28 cellular contexts compared by ENCODE assay signal in genomic region chr16:84026601-84027000, GRCh38. TPM values are rescaled to one million over a fixed set of nuclear protein-coding genes. Genes with fewer than 3 reads are reported as not detected.
"Had no signal": no experiment of that assay in that cellular context is flagged by ENCODE, and none has a peak within 500 bp of the region (broad histone marks: within the 10 kb centered on the region; RNA-seq: fewer than 3 reads in every experiment).

No MANE protein-coding gene starts in this region.

- ATAC-seq: effector memory CD8-positive, alpha-beta T cell; esophagus mucosa; gastrocnemius medialis; heart left ventricle; left ventricle myocardium superior; lower lobe of right lung; natural killer cell; right cardiac atrium; stimulated activated naive B cell treated with anti-CD40 and anti-IgM and Interleukin-4, amounts not matched to agents 10 μg/mL and 1 μg/mL and 100 μg/mL, for 72 hours; upper lobe of right lung had no signal

- H3K4me3 Mint-ChIP-seq: effector memory CD8-positive, alpha-beta T cell; natural killer cell; stimulated activated naive B cell treated with anti-CD40 and anti-IgM and Interleukin-4, amounts not matched to agents 10 μg/mL and 1 μg/mL and 100 μg/mL, for 72 hours; stimulated activated naive CD8-positive, alpha-beta T cell treated with anti-CD3 and anti-CD28 coated beads, Interleukin-15, Interleukin-2, amounts not matched to agents 100 ng/mL and 50 ng/mL, for 24 hours had no signal

- H3K27ac ChIP-seq: epithelial cell of prostate, gastrocnemius medialis, heart left ventricle, lower lobe of right lung, prostate gland, thoracic aorta, tibial nerve, upper lobe of right lung, uterus had no signal

- FAIRE-seq: keratinocyte, small intestine had no signal

- H3K36me3 Mint-ChIP-seq: natural killer cell had no signal

- H3K9me3 ChIP-seq: gastrocnemius medialis, prostate gland, upper lobe of right lung, uterus had no signal

- H3K27me3 ChIP-seq: gastrocnemius medialis, uterus had no signal

- DNase-seq: cerebellar nuclear complex; cortex of kidney; effector memory CD8-positive, alpha-beta T cell; foreskin fibroblast; gastrocnemius medialis; heart left ventricle; hippocampal formation; left ventricle myocardium superior; lower lobe of right lung; natural killer cell; right cardiac atrium; small intestine; stimulated activated CD4-positive, alpha-beta T cell treated with anti-CD3 and anti-CD28 coated beads, Interleukin-15, amount 100 ng/mL, for 24 hours; stimulated activated CD4-positive, alpha-beta T cell treated with anti-CD3 and anti-CD28 coated beads, Interleukin-2, amount 100 ng/mL, for 48 hours; stimulated activated naive B cell treated with anti-CD40 and anti-IgM and Interleukin-4, amounts not matched to agents 10 μg/mL and 1 μg/mL and 100 μg/mL, for 72 hours; upper lobe of right lung; uterus had no signal

- H3K27ac Mint-ChIP-seq: effector memory CD8-positive, alpha-beta T cell; natural killer cell; stimulated activated naive B cell treated with anti-CD40 and anti-IgM and Interleukin-4, amounts not matched to agents 10 μg/mL and 1 μg/mL and 100 μg/mL, for 72 hours; stimulated activated naive CD8-positive, alpha-beta T cell treated with anti-CD3 and anti-CD28 coated beads, Interleukin-15, Interleukin-2, amounts not matched to agents 100 ng/mL and 50 ng/mL, for 24 hours had no signal

- H3K4me3 ChIP-seq: gastrocnemius medialis, heart left ventricle, lower lobe of right lung, prostate gland, thoracic aorta, tibial nerve, upper lobe of right lung, uterus had no signal

- H3K4me1 ChIP-seq: gastrocnemius medialis, lower lobe of right lung, prostate gland, tibial nerve, upper lobe of right lung, uterus had no signal

- H3K36me3 ChIP-seq: gastrocnemius medialis, heart left ventricle, lower lobe of right lung, prostate gland, thoracic aorta, tibial nerve, upper lobe of right lung, uterus had no signal

- H3K9me3 Mint-ChIP-seq: natural killer cell had no signal

RNA-seq across cellular contexts. Expression of gene SLC38A8, which starts 16.0 kb away (rescaled TPM):
- total RNA-seq: dermis microvascular lymphatic vessel endothelial cell, esophagus mucosa, gastrocnemius medialis, lower lobe of right lung, mononuclear cell, natural killer cell, osteocyte, prostate gland, thoracic aorta, tibial nerve, upper lobe of right lung had no signal
- polyA plus RNA-seq: keratinocyte, neural cell, right cardiac atrium had no signal

RNA-seq across cellular contexts. Expression of gene NECAB2, which starts 58.6 kb away (rescaled TPM):
- total RNA-seq: dermis microvascular lymphatic vessel endothelial cell, esophagus mucosa, gastrocnemius medialis, mononuclear cell, osteocyte, thoracic aorta, upper lobe of right lung had no signal
- polyA plus RNA-seq: keratinocyte had no signal
